8 cellular contexts compared by ENCODE assay signal in the genomic region with DNA sequence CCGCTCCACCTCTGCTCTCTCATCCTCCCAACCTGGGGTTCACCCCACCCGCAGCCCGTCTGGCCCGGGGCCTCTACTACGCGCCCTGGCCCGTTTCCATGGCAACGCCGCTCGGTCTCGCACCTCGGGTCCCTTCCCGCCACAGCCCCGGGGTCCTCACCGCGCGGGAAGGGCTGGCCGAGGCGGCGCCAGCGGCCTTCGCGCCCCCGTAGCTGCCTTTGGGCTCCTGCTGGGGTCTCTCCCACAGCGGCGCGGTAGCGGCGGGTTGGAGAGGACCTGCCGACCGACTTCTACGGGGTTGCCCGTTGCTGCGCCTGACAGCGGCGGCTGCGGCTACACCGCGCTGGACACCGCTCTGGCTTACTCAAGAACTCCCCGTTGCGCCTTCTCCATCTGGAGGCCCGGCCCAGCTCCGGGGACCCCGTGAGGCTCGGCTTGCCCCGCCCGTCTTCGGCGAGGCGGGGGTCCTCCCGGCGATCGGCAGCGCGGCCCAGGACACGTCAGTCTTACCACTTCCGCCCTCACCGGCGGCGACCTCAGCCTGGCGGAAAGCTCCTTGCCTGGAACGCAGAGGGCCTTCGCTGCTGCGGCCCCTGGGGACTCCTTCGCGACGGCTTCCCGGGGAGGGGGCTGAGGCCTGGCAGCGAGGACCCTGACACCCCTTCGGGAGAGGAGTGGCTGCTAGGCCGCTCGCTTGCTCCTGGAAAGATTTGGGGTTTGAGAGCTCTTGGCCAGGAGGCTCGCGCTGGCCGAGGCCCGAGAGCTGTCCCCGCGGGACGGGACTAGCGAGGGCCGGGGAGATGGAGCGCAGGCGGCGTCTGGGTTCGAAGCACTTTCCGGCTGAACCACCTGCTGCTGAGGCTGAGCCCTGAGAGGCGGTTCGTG. TPM values are rescaled to one million over a fixed set of nuclear protein-coding genes. Genes with fewer than 3 reads are reported as not detected.
DNase-seq lines count a peak whose midpoint lies in the region; ATAC-seq and TF ChIP-seq lines count a peak whose summit lies in the region.

TSS of gene TM9SF1 (minus strand) at position 256 of the 885 bp plus-strand sequence. CDS start 422 bp downstream, outside the sequence.

- POLR2A ChIA-PET in OCI-LY7 (lab: Charles Lee) = interaction anchor here (0.5 to 2.3 kb wide), 9 partner anchors 18 to 85 kb away, joined by 4 to 18 read pairs (median 6); partner anchors contain the start of genes CHMP4A, DCAF11, EMC9 and NRL

- no peak for TF ChIP-seq CTCF in OCI-LY7 (conservative IDR thresholded peaks at IDR 0.05; ENCODE audit: low read length)
- TF ChIP-seq CTCF in epithelial cell of proximal tubule (conservative IDR thresholded peaks at IDR 0.05; ENCODE audit: low read depth, low read length) = no peak

- H3K27ac ChIP-seq in HUES6 (ENCODE audit: low read depth, low read length) (peak within 1 kb of the TSS; percentile 100), OCI-LY7 (ENCODE audit: low read depth, low read length, poor library complexity, severe bottlenecking) (peak within 1 kb of the TSS; percentile 86)

- DNase-seq in DMS 273 (lab: John Stamatoyannopoulos, UW; ENCODE audit: unreplicated experiment) (peak; percentile 90), OCI-LY7 (ENCODE audit: low spot score) (peak; percentile 93), activated T-cell treated with anti-CD3 and anti-CD28 coated beads for 4 hours (peak; percentile 79), epithelial cell of proximal tubule (ENCODE audit: low read depth) (no peak)
- DNase-seq in stimulated activated CD8-positive, alpha-beta memory T cell treated with anti-CD3 and anti-CD28 coated beads, Interleukin-4, amount 100 ng/mL, for 48 hours = peak; percentile 89

- H3K9me2 ChIP-seq in OCI-LY7 (ENCODE audit: insufficient read depth, low read length) = no peaks in the 10 kb centered on the region

- intact Hi-C loops in OCI-LY7 (cut with micrococcal nuclease; ENCODE audit: unreplicated experiment) = loop anchor here (1.0 to 5.0 kb wide), 2 partner anchors 18 to 172 kb away; partner anchors contain the start of genes CHMP4A and NFATC4

- peak; percentile 86 for ATAC-seq in GM21447 (IDR thresholded peaks at IDR 0.05; ENCODE audit: unreplicated experiment)

- H3K36me3 ChIP-seq in HUES6 (ENCODE audit: control insufficient read depth, insufficient read depth, low read length) = peaks cover 39% of the 10 kb centered on the region
- peaks cover 38% of the 10 kb centered on the region for H3K36me3 ChIP-seq in OCI-LY7 (ENCODE audit: insufficient read depth, low read length)
- no peaks in the 10 kb centered on the region for H3K36me3 ChIP-seq in mucosa of stomach (ENCODE audit: control insufficient read depth, insufficient read depth, low read length)

- H3K9me3 ChIP-seq in HUES6 (ENCODE audit: control insufficient read depth, insufficient read depth, low read depth, low read length) (peaks cover 2% of the 10 kb centered on the region; the same call in 1 of the 2 replicates), OCI-LY7 (ENCODE audit: low read length) (no peaks in the 10 kb centered on the region), mucosa of stomach (ENCODE audit: control insufficient read depth, low read length) (no peaks in the 10 kb centered on the region)

- CTCF ChIA-PET in OCI-LY7 (lab: Charles Lee; ENCODE audit: unreplicated experiment) = interaction anchor here (0.7 to 1.0 kb wide), 3 partner anchors 15 to 1745 kb away, joined by 3 to 4 read pairs (median 4); no protein-coding TSS in a partner anchor

- H3K27me3 ChIP-seq in HUES6 (ENCODE audit: control insufficient read depth, insufficient read depth, low read length) (no peaks in the 10 kb centered on the region), mucosa of stomach (ENCODE audit: control insufficient read depth, insufficient read depth, low read length) (no peaks in the 10 kb centered on the region)

- H3K4me1 ChIP-seq in HUES6 (ENCODE audit: control insufficient read depth, insufficient read depth, low read length) = peaks cover 6% of the 10 kb centered on the region; the same call in 1 of the 2 replicates
- peaks cover 26% of the 10 kb centered on the region for H3K4me1 ChIP-seq in OCI-LY7 (ENCODE audit: insufficient read depth, low read length, poor library complexity, severe bottlenecking)
- peaks cover 22% of the 10 kb centered on the region for H3K4me1 ChIP-seq in mucosa of stomach (ENCODE audit: control insufficient read depth, insufficient read depth, low read length)

- H3K9ac ChIP-seq in HUES6 (ENCODE audit: low read length) (peak within 1 kb of the TSS; percentile 98), mucosa of stomach (ENCODE audit: low read length) (peak within 1 kb of the TSS; percentile 95)

- peak within 1 kb of the TSS; percentile 89 for H3K4me3 ChIP-seq in HUES6 (ENCODE audit: low read depth, low read length)
- H3K4me3 ChIP-seq in OCI-LY7 (ENCODE audit: low read depth, low read length, poor library complexity, severe bottlenecking) = peak within 1 kb of the TSS; percentile 75
- peak within 1 kb of the TSS; percentile 74 for H3K4me3 ChIP-seq in epithelial cell of proximal tubule (ENCODE audit: low read depth, low read length)
- peak within 1 kb of the TSS; percentile 58 for H3K4me3 ChIP-seq in mucosa of stomach (ENCODE audit: low read length)

- peak within 1 kb of the TSS; percentile 32 for H2AFZ ChIP-seq in OCI-LY7 (ENCODE audit: low read length)

- no TSS peak for BruUV-seq in OCI-LY7 (replicated peaks; lab: Mats Ljungman, UMichigan)

- peaks cover 17% of the 10 kb centered on the region; the same call in 1 of the 2 replicates for H3K79me2 ChIP-seq in OCI-LY7 (ENCODE audit: insufficient read depth, low read depth, low read length)

- no peaks in the 10 kb centered on the region for H4K20me1 ChIP-seq in OCI-LY7 (ENCODE audit: insufficient read depth, low read length)

- H3K4me2 ChIP-seq in OCI-LY7 (ENCODE audit: low read length) = peak within 1 kb of the TSS; percentile 91

RNA-seq across cellular contexts. Expression of gene TM9SF1, which starts in this region (rescaled TPM):
- total RNA-seq in OCI-LY7 (2014; rRNA removed; shearing (Covaris generic)) = 23.4 and 31.3 TPM in 2 replicates
- total RNA-seq in OCI-LY7 (2022) (23.1 and 27.8 TPM in 2 replicates), epithelial cell of proximal tubule (54.4 and 84.1 TPM in 2 replicates)
